In genomic region chr15:40793216-40793989, GRCh38 we compare ENCODE assay signal across 11 cellular contexts. TPM values are rescaled to one million over a fixed set of nuclear protein-coding genes. Genes with fewer than 3 reads are reported as not detected.
DNase-seq lines count a peak whose midpoint lies in the region; ATAC-seq and TF ChIP-seq lines count a peak whose summit lies in the region.
"Had no signal": no experiment of that assay in that cellular context is flagged by ENCODE, and none has a peak within 500 bp of the region (broad histone marks: within the 10 kb centered on the region; RNA-seq: fewer than 3 reads in every experiment).

No MANE protein-coding gene starts in this region.

- H3K27ac Mint-ChIP-seq in activated T-cell treated with anti-CD3 and anti-CD28 coated beads, Interleukin-2, amount 50 U/mL, for 72 hours, result peak overlapping the region; percentile 15
- H3K27ac Mint-ChIP-seq: IgD-negative memory B cell had no signal

- H3K36me3 ChIP-seq in kidney epithelial cell (ENCODE audit: control insufficient read depth, insufficient read depth, low read length), result peaks cover 2% of the 10 kb centered on the region

- no peaks in the 10 kb centered on the region for H3K9me3 Mint-ChIP-seq in activated T-cell treated with anti-CD3 and anti-CD28 coated beads, Interleukin-2, amount 50 U/mL, for 72 hours
- H3K9me3 Mint-ChIP-seq: IgD-negative memory B cell had no signal

- DNase-seq in GM04503 (ENCODE audit: low read depth), result peak; percentile 69
- peak; percentile 42 to 72 for DNase-seq in activated T-cell treated with anti-CD3 and anti-CD28 coated beads, Interleukin-2, amount 50 U/mL, for 72 hours
- DNase-seq in kidney epithelial cell (ENCODE audit: low read depth), result peak; percentile 86
- no peak for DNase-seq in NCI-H2171 treated with DMSO at 0.1 percent for 48 hours (lab: John Stamatoyannopoulos, UW)
- no peak for DNase-seq in NOMO-1 treated with dmso at 0.1 percent for 144 hours (lab: John Stamatoyannopoulos, UW; ENCODE audit: unreplicated experiment)

- peaks cover 26% of the 10 kb centered on the region for H3K4me1 Mint-ChIP-seq in activated T-cell treated with anti-CD3 and anti-CD28 coated beads, Interleukin-2, amount 50 U/mL, for 72 hours (ENCODE audit: low read depth)

- no peak overlapping the region for H3K4me3 ChIP-seq in kidney epithelial cell (ENCODE audit: low read depth, low read length)
- H3K4me3 ChIP-seq: lung had no signal

- peak overlapping the region; percentile 58 for H3K27ac ChIP-seq in 22Rv1

- no peak for TF ChIP-seq CTCF in 22Rv1 (IDR thresholded peaks at IDR 0.05)
- TF ChIP-seq CTCF in kidney epithelial cell (IDR thresholded peaks at IDR 0.05; ENCODE audit: insufficient read depth, low read length, poor library complexity, severe bottlenecking), result no peak

- H3K4me3 Mint-ChIP-seq in activated T-cell treated with anti-CD3 and anti-CD28 coated beads, Interleukin-2, amount 50 U/mL, for 72 hours, result peak overlapping the region in 1 of 2 donors; percentile 26
- H3K4me3 Mint-ChIP-seq: IgD-negative memory B cell had no signal

- H3K27me3 Mint-ChIP-seq in activated T-cell treated with anti-CD3 and anti-CD28 coated beads, Interleukin-2, amount 50 U/mL, for 72 hours (ENCODE audit: low read depth), result no peaks in the 10 kb centered on the region
- H3K27me3 Mint-ChIP-seq: IgD-negative memory B cell had no signal

- H3K27me3 ChIP-seq in kidney epithelial cell (ENCODE audit: control insufficient read depth, insufficient read depth, low read length), result no peaks in the 10 kb centered on the region

- peak; percentile 85 to 95 for ATAC-seq in activated T-cell treated with anti-CD3 and anti-CD28 coated beads, Interleukin-2, amount 50 U/mL, for 72 hours (replicated peaks in 1 of 2)
- no peak for ATAC-seq in GM18867 (IDR thresholded peaks at IDR 0.05; ENCODE audit: unreplicated experiment)
- no peak for ATAC-seq in HG02610 (IDR thresholded peaks at IDR 0.05; ENCODE audit: unreplicated experiment)

- H3K36me3 Mint-ChIP-seq in activated T-cell treated with anti-CD3 and anti-CD28 coated beads, Interleukin-2, amount 50 U/mL, for 72 hours (ENCODE audit: insufficient read depth in 2 of 2), result peaks cover 6 to 7% of the 10 kb centered on the region in 2 donors

RNA-seq across cellular contexts. Expression of gene ZFYVE19, which starts 13.5 kb away (rescaled TPM):
- total RNA-seq in activated T-cell treated with anti-CD3 and anti-CD28 coated beads, Interleukin-2, amount 50 U/mL, for 72 hours, result 10 to 100 TPM; 24.1 to 29.8 TPM
- 21.8 and 34.7 TPM in 2 replicates for total RNA-seq in kidney epithelial cell

RNA-seq across cellular contexts. Expression of gene DNAJC17, which starts 13.9 kb away (rescaled TPM):
- total RNA-seq in activated T-cell treated with anti-CD3 and anti-CD28 coated beads, Interleukin-2, amount 50 U/mL, for 72 hours, result 10 to 100 TPM; 26.3 to 37.3 TPM
- total RNA-seq in kidney epithelial cell, result 20.0 and 59.2 TPM in 2 replicates

RNA-seq across cellular contexts. Expression of gene C15orf62, which starts 23.6 kb away (rescaled TPM):
- total RNA-seq in activated T-cell treated with anti-CD3 and anti-CD28 coated beads, Interleukin-2, amount 50 U/mL, for 72 hours, result 1 to 10 TPM; 1.6 to 1.7 TPM
- total RNA-seq in kidney epithelial cell, result 1.2 and 1.4 TPM in 2 replicates

RNA-seq across cellular contexts. Expression of gene GCHFR, which starts 29.5 kb away (rescaled TPM):
- 10 to 100 TPM; 40.9 to 44.8 TPM for total RNA-seq in activated T-cell treated with anti-CD3 and anti-CD28 coated beads, Interleukin-2, amount 50 U/mL, for 72 hours
- total RNA-seq in kidney epithelial cell, result 13.2 and 24.9 TPM in 2 replicates

RNA-seq across cellular contexts. Expression of gene PPP1R14D, which starts 35.1 kb away (rescaled TPM):
- total RNA-seq in activated T-cell treated with anti-CD3 and anti-CD28 coated beads, Interleukin-2, amount 50 U/mL, for 72 hours, result not detected
- total RNA-seq in kidney epithelial cell, result not detected in 2 replicates
- total RNA-seq: activated CD8-positive, alpha-beta memory T cell treated with anti-CD3 and anti-CD28 coated beads for 36 hours; lung had no signal

Comparison
In these comparisons a context has a peak if more than half of its experiments do, and no peak if none do; other contexts are left out.
1. DNase-seq: peak in GM04503 (single experiment), activated T-cell treated with anti-CD3 and anti-CD28 coated beads, Interleukin-2, amount 50 U/mL, for 72 hours (2 of 2) and kidney epithelial cell (single experiment); none in NCI-H2171 treated with DMSO at 0.1 percent for 48 hours (single experiment) and NOMO-1 treated with dmso at 0.1 percent for 144 hours (single experiment).
2. ATAC-seq: peak in activated T-cell treated with anti-CD3 and anti-CD28 coated beads, Interleukin-2, amount 50 U/mL, for 72 hours (2 of 2); none in GM18867 (single experiment) and HG02610 (single experiment).